In the genomic region with DNA sequence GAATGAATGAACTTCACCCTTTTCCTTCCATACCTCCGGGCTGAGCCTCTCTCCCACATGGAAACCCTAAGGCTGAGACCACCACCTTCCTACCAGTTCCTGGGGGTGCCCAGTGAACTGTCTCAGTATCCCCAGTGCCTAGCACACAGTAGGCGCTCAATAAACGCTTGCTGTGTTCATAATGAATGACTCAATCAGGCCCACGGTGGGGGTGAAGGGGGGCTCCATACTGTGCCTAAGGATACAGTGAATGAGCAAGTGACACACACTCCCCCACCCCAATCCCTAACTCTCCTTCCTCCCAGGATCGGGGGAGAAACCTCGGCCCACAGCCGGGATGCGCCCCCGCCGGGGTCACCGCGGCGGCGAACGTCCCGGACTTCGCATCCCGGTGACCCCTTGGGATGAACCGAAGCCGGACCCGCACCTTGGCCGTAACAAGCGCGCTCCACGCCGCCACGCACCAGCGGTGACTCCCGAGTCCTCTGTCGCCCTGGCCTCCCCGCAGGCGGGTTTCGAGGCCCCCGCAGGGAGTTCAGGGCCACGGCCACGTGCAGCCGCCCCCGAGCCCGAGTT, we compare ENCODE assay signal across 9 cellular contexts. TPM values are rescaled to one million over a fixed set of nuclear protein-coding genes. Genes with fewer than 3 reads are reported as not detected.
DNase-seq lines count a peak whose midpoint lies in the region; ATAC-seq and TF ChIP-seq lines count a peak whose summit lies in the region.
"Had no signal": no experiment of that assay in that cellular context is flagged by ENCODE, and none has a peak within 500 bp of the region (broad histone marks: within the 10 kb centered on the region; RNA-seq: fewer than 3 reads in every experiment).

No MANE protein-coding gene starts in this region.

- H3K4me1 Mint-ChIP-seq in natural killer cell = peaks cover 10 to 14% of the 10 kb centered on the region in 2 donors
- H3K4me1 Mint-ChIP-seq in natural killer cell treated with Interleukin-12 subunit alpha and Interleukin-12 subunit beta and Interleukin-15 and Interleukin-18, amount 100 ng/mL, for 72 hours (ENCODE audit: low read depth in 2 of 2) = peaks cover 7 to 15% of the 10 kb centered on the region in 2 donors

- no peaks in the 10 kb centered on the region for H3K36me3 Mint-ChIP-seq in natural killer cell
- H3K36me3 Mint-ChIP-seq in natural killer cell treated with Interleukin-12 subunit alpha and Interleukin-12 subunit beta and Interleukin-15 and Interleukin-18, amount 100 ng/mL, for 72 hours = no peaks in the 10 kb centered on the region

- H3K4me3 ChIP-seq in dorsolateral prefrontal cortex (peak overlapping the region in 58 of 59 donors; percentile 20 to 69 (median 53)), mucosa of descending colon (no peak overlapping the region), vagina (peak overlapping the region; percentile 49 to 50)

- no peak for TF ChIP-seq POLR2A in vagina (IDR thresholded peaks at IDR 0.05)

- H3K27ac ChIP-seq in dorsolateral prefrontal cortex (peak overlapping the region in 1 of 59 donors; percentile 44), vagina (no peak overlapping the region)

- intact Hi-C loops in natural killer cell (cut with micrococcal nuclease) = no loop called here
- intact Hi-C loops in dorsolateral prefrontal cortex (cut with DNase I) = no loop called here
- intact Hi-C loops in mucosa of descending colon (cut with DNase I, micrococcal nuclease) = no loop called here
- intact Hi-C loops in vagina (cut with DNase I) = no loop called here

- no peaks in the 10 kb centered on the region for H3K9me3 ChIP-seq in mucosa of descending colon
- H3K9me3 ChIP-seq in vagina = no peaks in the 10 kb centered on the region

- ATAC-seq in natural killer cell (no peak), mucosa of descending colon (peak; percentile 13)
- ATAC-seq in natural killer cell treated with Interleukin-12 subunit alpha and Interleukin-12 subunit beta and Interleukin-15 and Interleukin-18, amount 100 ng/mL, for 72 hours = no peak

- no peak for TF ChIP-seq CTCF in natural killer cell (IDR thresholded peaks at IDR 0.05)
- no peak for TF ChIP-seq CTCF in dorsolateral prefrontal cortex (IDR thresholded peaks at IDR 0.05 in 54 of 56, conservative IDR thresholded peaks at IDR 0.05 in 2 of 56; ENCODE audit: low read depth in 1 of 56, partially characterized antibody in 56 of 56)
- no peak for TF ChIP-seq CTCF in mucosa of descending colon (IDR thresholded peaks at IDR 0.05)
- no peak for TF ChIP-seq CTCF in vagina (IDR thresholded peaks at IDR 0.05)

- H3K4me3 Mint-ChIP-seq in natural killer cell = peak overlapping the region; percentile 0
- H3K4me3 Mint-ChIP-seq in natural killer cell treated with Interleukin-12 subunit alpha and Interleukin-12 subunit beta and Interleukin-15 and Interleukin-18, amount 100 ng/mL, for 72 hours = no peak overlapping the region

- peaks cover 0 to 42% (median 19%) of the 10 kb centered on the region in 45 donors for H3K27me3 ChIP-seq in dorsolateral prefrontal cortex
- H3K27me3 ChIP-seq in vagina = no peaks in the 10 kb centered on the region

- no peak for DNase-seq in natural killer cell
- no peak for DNase-seq in natural killer cell treated with Interleukin-12 subunit alpha and Interleukin-12 subunit beta and Interleukin-15 and Interleukin-18, amount 100 ng/mL, for 72 hours (ENCODE audit: low spot score)
- no peak for DNase-seq in dorsolateral prefrontal cortex
- DNase-seq in mucosa of descending colon = no peak
- DNase-seq in vagina (ENCODE audit: extremely low spot score in 2 of 2) = no peak
- no peak for DNase-seq in mucosa of gallbladder (ENCODE audit: low spot score)
- no peak for DNase-seq in SW 1271 (lab: John Stamatoyannopoulos, UW)
- DNase-seq in effector CD4-positive, alpha-beta T cell = no peak
- DNase-seq: GDM1 had no signal

- no peak overlapping the region for H3K27ac Mint-ChIP-seq in natural killer cell
- no peak overlapping the region for H3K27ac Mint-ChIP-seq in natural killer cell treated with Interleukin-12 subunit alpha and Interleukin-12 subunit beta and Interleukin-15 and Interleukin-18, amount 100 ng/mL, for 72 hours

- H3K9me3 Mint-ChIP-seq in natural killer cell = no peaks in the 10 kb centered on the region
- no peaks in the 10 kb centered on the region for H3K9me3 Mint-ChIP-seq in natural killer cell treated with Interleukin-12 subunit alpha and Interleukin-12 subunit beta and Interleukin-15 and Interleukin-18, amount 100 ng/mL, for 72 hours

- peaks cover 51 to 56% of the 10 kb centered on the region in 2 donors for H3K27me3 Mint-ChIP-seq in natural killer cell (ENCODE audit: low read depth in 2 of 2)
- peaks cover 43 to 49% of the 10 kb centered on the region in 2 donors for H3K27me3 Mint-ChIP-seq in natural killer cell treated with Interleukin-12 subunit alpha and Interleukin-12 subunit beta and Interleukin-15 and Interleukin-18, amount 100 ng/mL, for 72 hours

- H3K4me1 ChIP-seq in mucosa of descending colon (ENCODE audit: low read depth) = peaks cover 3% of the 10 kb centered on the region
- peaks cover 17% of the 10 kb centered on the region for H3K4me1 ChIP-seq in vagina

- no peaks in the 10 kb centered on the region for H3K36me3 ChIP-seq in mucosa of descending colon (ENCODE audit: low read depth)
- no peaks in the 10 kb centered on the region for H3K36me3 ChIP-seq in vagina

RNA-seq across cellular contexts. Expression of a gene that starts 0.6 kb away (rescaled TPM):
- total RNA-seq in natural killer cell (not detected), dorsolateral prefrontal cortex (10 to 100 TPM in 71 of 120 experiments, 1 to 10 TPM in 49; 1.8 to 27.7 (median 10.9) TPM), mucosa of descending colon (10 to 100 TPM in 1 of 3 donors, 1 to 10 TPM in 2; 6.3 to 16.9 (median 7.2) TPM), vagina (7.9 TPM), mucosa of gallbladder (9.9 TPM)
- not detected for total RNA-seq in natural killer cell treated with Interleukin-12 subunit alpha and Interleukin-12 subunit beta and Interleukin-15 and Interleukin-18, amount 100 ng/mL, for 72 hours
